Comparison of ENCODE assay signal across 15 cellular contexts in the genomic region with DNA sequence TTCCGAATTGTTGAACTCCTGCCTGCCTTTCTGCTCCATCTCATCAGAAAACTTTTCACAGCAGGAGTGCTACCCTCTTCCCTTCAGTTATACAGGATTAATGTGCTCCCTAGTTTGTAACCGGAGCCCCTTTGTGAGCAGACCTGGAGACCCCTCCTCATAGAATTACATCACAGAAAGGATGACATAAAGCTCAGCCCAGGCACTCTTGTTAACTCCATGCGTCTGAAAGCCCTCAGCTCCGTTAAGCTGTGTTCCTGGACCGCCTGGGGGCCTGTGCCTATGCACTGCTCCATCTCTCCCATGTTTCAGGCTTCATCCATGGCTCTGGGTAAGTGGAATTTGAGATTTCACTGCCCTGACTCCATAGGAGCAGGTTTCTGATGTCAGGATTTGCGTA. TPM values are rescaled to one million over a fixed set of nuclear protein-coding genes. Genes with fewer than 3 reads are reported as not detected.
DNase-seq lines count a peak whose midpoint lies in the region; TF ChIP-seq lines count a peak whose summit lies in the region.
"Had no signal": no experiment of that assay in that cellular context is flagged by ENCODE, and none has a peak within 500 bp of the region (broad histone marks: within the 10 kb centered on the region; RNA-seq: fewer than 3 reads in every experiment).

No MANE protein-coding gene starts in this region.

- DNase-seq in SJCRH30 (peak; percentile 49 to 61), dorsolateral prefrontal cortex (no peak), left kidney (ENCODE audit: low read depth, low spot score) (peak; percentile 71), substantia nigra (lab: John Stamatoyannopoulos, UW) (no peak), NCI-H2171 (lab: John Stamatoyannopoulos, UW) (no peak), NK-92 (lab: John Stamatoyannopoulos, UW; ENCODE audit: unreplicated experiment) (no peak), suprapubic skin (ENCODE audit: low spot score in 2 of 2) (no peak)
- DNase-seq: ACHN; Calu3; CD4-positive, CD25-positive, alpha-beta regulatory T cell; DMS79 had no signal

- H3K27me3 ChIP-seq in SJCRH30, result no peaks in the 10 kb centered on the region
- no peaks in the 10 kb centered on the region for H3K27me3 ChIP-seq in dorsolateral prefrontal cortex
- H3K27me3 ChIP-seq in suprapubic skin, result peaks cover 24% of the 10 kb centered on the region

- no peaks in the 10 kb centered on the region for H3K9me3 ChIP-seq in SJCRH30 (replicated peaks)
- H3K9me3 ChIP-seq in suprapubic skin, result no peaks in the 10 kb centered on the region
- H3K9me3 ChIP-seq: BLaER1 treated with 17β-estradiol and CSF1 and Interleukin-3, amounts not matched to agents 10 nM and 100 nM had no signal

- no peak for TF ChIP-seq EP300 in suprapubic skin (IDR thresholded peaks at IDR 0.05)

- H3K4me1 ChIP-seq in SJCRH30 (peaks cover 70% of the 10 kb centered on the region), suprapubic skin (no peaks in the 10 kb centered on the region)

- H3K36me3 ChIP-seq in SJCRH30 (peaks cover 16% of the 10 kb centered on the region), suprapubic skin (no peaks in the 10 kb centered on the region)
- H3K36me3 ChIP-seq: BLaER1 treated with 17β-estradiol and CSF1 and Interleukin-3, amounts not matched to agents 10 nM and 100 nM had no signal

- intact Hi-C loops in dorsolateral prefrontal cortex (cut with DNase I), result no loop called here

- WGBS in suprapubic skin, result 87% methylated on average over 6 of the region's 6 CpGs

- TF ChIP-seq POLR2A in suprapubic skin (IDR thresholded peaks at IDR 0.05), result no peak

- peak overlapping the region; percentile 100 for H3K27ac ChIP-seq in SJCRH30
- H3K27ac ChIP-seq in dorsolateral prefrontal cortex, result peak overlapping the region in 30 of 59 donors; percentile 8 to 92 (median 82)
- peak overlapping the region; percentile 93 for H3K27ac ChIP-seq in substantia nigra (ENCODE audit: low read depth, low read length, poor library complexity, severe bottlenecking)
- no peak overlapping the region for H3K27ac ChIP-seq in suprapubic skin
- H3K27ac ChIP-seq: BLaER1 treated with 17β-estradiol and CSF1 and Interleukin-3, amounts not matched to agents 10 nM and 100 nM; HL-60 had no signal

- TF ChIP-seq CTCF in dorsolateral prefrontal cortex (IDR thresholded peaks at IDR 0.05 in 54 of 56, conservative IDR thresholded peaks at IDR 0.05 in 2 of 56; ENCODE audit: low read depth in 1 of 56, partially characterized antibody in 56 of 56), result no peak
- TF ChIP-seq CTCF in suprapubic skin (IDR thresholded peaks at IDR 0.05), result no peak

- H3K4me3 ChIP-seq in SJCRH30 (peak overlapping the region; percentile 41), dorsolateral prefrontal cortex (no peak overlapping the region), suprapubic skin (no peak overlapping the region)
- H3K4me3 ChIP-seq: BLaER1 treated with 17β-estradiol and CSF1 and Interleukin-3, amounts not matched to agents 10 nM and 100 nM; GM12878 had no signal

RNA-seq across cellular contexts. Expression of gene WSCD1, which starts 7.6 kb away (rescaled TPM):
- total RNA-seq in SJCRH30 (2014; rRNA removed; shearing (Covaris generic)), result 99.1 and 101 TPM in 2 replicates
- total RNA-seq in dorsolateral prefrontal cortex, result 10 to 100 TPM; 15.2 to 61.6 (median 26.2) TPM
- 1 to 10 TPM in 3 of 4 donors, under 1 TPM in 1; 0.76 to 4.9 (median 1.6) TPM for total RNA-seq in suprapubic skin
- total RNA-seq: CD4-positive, CD25-positive, alpha-beta regulatory T cell; G401; GM12878 had no signal

Comparison
In these comparisons a context has a peak if more than half of its experiments do, and no peak if none do; other contexts are left out.
1. DNase-seq: peak in SJCRH30 (2 of 2) and left kidney (single experiment); none in dorsolateral prefrontal cortex (0 of 10), substantia nigra (0 of 49), NCI-H2171 (single experiment), NK-92 (single experiment) and suprapubic skin (0 of 2).